Comparison of ENCODE assay signal across 12 cellular contexts in genomic region chr18:58983260-58983659, GRCh38.
"Had no signal": no experiment of that assay in that cellular context is flagged by ENCODE, and none has a peak within 500 bp of the region (broad histone marks: within the 10 kb centered on the region; RNA-seq: fewer than 3 reads in every experiment).

No MANE protein-coding gene starts in this region.

- H3K4me1 Mint-ChIP-seq: activated CD4-positive, alpha-beta T cell treated with anti-CD3 and anti-CD28 coated beads, Interleukin-2, amount 10 ng/mL, durations not matched to agents 7 days and 5 days; naive thymus-derived CD8-positive, alpha-beta T cell had no signal

- H3K4me3 ChIP-seq: adrenal gland, lung, tibial artery had no signal

- H3K4me1 ChIP-seq: adrenal gland had no signal

- H3K27ac ChIP-seq: adrenal gland, tibial artery, VCaP had no signal

- H3K9me3 ChIP-seq: adrenal gland, tibial artery had no signal

- H3K9me3 Mint-ChIP-seq: activated CD4-positive, alpha-beta T cell treated with anti-CD3 and anti-CD28 coated beads, Interleukin-2, amount 10 ng/mL, durations not matched to agents 7 days and 5 days; activated T-helper 2 cell treated with anti-CD3 and anti-CD28 coated beads, Interferon-gamma antibody, Interleukin-2, Interleukin-4, amounts not matched to agents 10 μg/mL and 5 μg/mL and 100 μg/mL, durations not matched to agents 14 hours and 24 hours and 36 hours; dendritic cell treated with granulocyte-macrophage colony-stimulating factor and Interleukin-4, amounts not matched to agents 40 ng/mL and 50 ng/mL, for 4 days; effector memory CD8-positive, alpha-beta T cell had no signal

- ATAC-seq: effector memory CD8-positive, alpha-beta T cell; naive thymus-derived CD8-positive, alpha-beta T cell had no signal

- H3K27me3 Mint-ChIP-seq: dendritic cell treated with granulocyte-macrophage colony-stimulating factor and Interleukin-4, amounts not matched to agents 40 ng/mL and 50 ng/mL, for 4 days had no signal

- H3K36me3 Mint-ChIP-seq: naive thymus-derived CD8-positive, alpha-beta T cell had no signal

- H3K27ac Mint-ChIP-seq: activated CD4-positive, alpha-beta T cell treated with anti-CD3 and anti-CD28 coated beads, Interleukin-2, amount 10 ng/mL, durations not matched to agents 7 days and 5 days; activated T-helper 2 cell treated with anti-CD3 and anti-CD28 coated beads, Interferon-gamma antibody, Interleukin-2, Interleukin-4, amounts not matched to agents 10 μg/mL and 5 μg/mL and 100 μg/mL, durations not matched to agents 14 hours and 24 hours and 36 hours; dendritic cell treated with granulocyte-macrophage colony-stimulating factor and Interleukin-4, amounts not matched to agents 40 ng/mL and 50 ng/mL, for 4 days; effector memory CD8-positive, alpha-beta T cell had no signal

- DNase-seq: activated CD4-positive, alpha-beta T cell treated with anti-CD3 and anti-CD28 coated beads, Interleukin-2, amount 10 ng/mL, durations not matched to agents 7 days and 5 days; activated naive CD4-positive, alpha-beta T cell treated with anti-CD3 and anti-CD28 coated beads, Interleukin-2, amount 50 U/mL, for 16 hours; adrenal gland; effector memory CD8-positive, alpha-beta T cell; erythroblast; naive thymus-derived CD8-positive, alpha-beta T cell; stimulated activated CD4-positive, alpha-beta T cell treated with anti-CD3 and anti-CD28 coated beads, Interleukin-4, amount 100 ng/mL, for 4 hours; tibial artery had no signal

- H3K4me3 Mint-ChIP-seq: activated CD4-positive, alpha-beta T cell treated with anti-CD3 and anti-CD28 coated beads, Interleukin-2, amount 10 ng/mL, durations not matched to agents 7 days and 5 days; dendritic cell treated with granulocyte-macrophage colony-stimulating factor and Interleukin-4, amounts not matched to agents 40 ng/mL and 50 ng/mL, for 4 days; effector memory CD8-positive, alpha-beta T cell; naive thymus-derived CD8-positive, alpha-beta T cell had no signal

- H3K27me3 ChIP-seq: adrenal gland, tibial artery had no signal
